Comparison of ENCODE assay signal across 1 cellular context in the genomic region with DNA sequence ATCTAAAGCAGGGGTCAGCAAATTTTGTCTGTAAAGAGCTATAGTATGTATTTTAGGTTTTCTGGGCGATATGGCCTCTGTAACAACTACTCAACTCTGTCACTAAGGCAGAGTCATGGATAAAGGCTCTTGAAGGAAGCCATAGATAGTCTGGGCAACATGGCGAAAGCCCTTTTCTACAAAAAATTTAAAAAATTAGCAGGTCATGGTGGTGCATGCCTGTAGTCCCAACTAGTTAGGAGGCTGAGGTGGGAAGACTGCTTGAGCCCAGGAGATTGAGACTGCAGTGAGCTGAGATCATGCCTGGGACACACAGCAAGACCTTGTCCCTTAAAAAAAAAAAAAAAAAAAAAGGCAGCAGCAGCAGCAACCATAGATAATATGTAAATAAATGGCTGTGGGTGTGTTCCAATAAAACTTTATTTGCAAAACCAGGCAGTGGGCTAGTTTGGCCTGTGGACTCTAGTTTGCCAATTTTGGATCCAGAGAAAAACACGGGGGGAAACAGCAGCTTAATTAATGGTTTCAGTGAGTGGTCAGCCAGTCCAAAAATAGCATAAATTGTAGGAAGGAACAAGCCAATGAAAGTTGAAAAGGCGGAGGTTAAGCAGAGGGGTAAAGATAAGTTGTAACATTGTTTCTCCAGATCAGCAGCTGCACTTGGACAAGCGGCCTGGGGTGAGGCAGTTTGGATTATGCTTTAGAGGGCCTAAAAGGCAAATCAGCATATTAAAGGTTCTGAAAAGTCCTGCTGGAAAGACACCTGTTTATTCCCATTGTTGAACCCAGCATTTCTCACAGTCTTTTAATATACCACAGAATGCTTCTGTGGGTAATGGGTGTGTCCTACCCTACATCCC.
TF ChIP-seq lines count a peak whose summit lies in the region.

No MANE protein-coding gene starts in this region.

TF ChIP-seq in HepG2, 621 proteins besides CTCF, POLR2A, EP300 and RAD21:
- no peak for TF ChIP-seq ZNF660 (CRISPR knock-in tag; IDR thresholded peaks at IDR 0.05; ENCODE audit: borderline replicate concordance, low read depth)
- TF ChIP-seq, protein P1, sequence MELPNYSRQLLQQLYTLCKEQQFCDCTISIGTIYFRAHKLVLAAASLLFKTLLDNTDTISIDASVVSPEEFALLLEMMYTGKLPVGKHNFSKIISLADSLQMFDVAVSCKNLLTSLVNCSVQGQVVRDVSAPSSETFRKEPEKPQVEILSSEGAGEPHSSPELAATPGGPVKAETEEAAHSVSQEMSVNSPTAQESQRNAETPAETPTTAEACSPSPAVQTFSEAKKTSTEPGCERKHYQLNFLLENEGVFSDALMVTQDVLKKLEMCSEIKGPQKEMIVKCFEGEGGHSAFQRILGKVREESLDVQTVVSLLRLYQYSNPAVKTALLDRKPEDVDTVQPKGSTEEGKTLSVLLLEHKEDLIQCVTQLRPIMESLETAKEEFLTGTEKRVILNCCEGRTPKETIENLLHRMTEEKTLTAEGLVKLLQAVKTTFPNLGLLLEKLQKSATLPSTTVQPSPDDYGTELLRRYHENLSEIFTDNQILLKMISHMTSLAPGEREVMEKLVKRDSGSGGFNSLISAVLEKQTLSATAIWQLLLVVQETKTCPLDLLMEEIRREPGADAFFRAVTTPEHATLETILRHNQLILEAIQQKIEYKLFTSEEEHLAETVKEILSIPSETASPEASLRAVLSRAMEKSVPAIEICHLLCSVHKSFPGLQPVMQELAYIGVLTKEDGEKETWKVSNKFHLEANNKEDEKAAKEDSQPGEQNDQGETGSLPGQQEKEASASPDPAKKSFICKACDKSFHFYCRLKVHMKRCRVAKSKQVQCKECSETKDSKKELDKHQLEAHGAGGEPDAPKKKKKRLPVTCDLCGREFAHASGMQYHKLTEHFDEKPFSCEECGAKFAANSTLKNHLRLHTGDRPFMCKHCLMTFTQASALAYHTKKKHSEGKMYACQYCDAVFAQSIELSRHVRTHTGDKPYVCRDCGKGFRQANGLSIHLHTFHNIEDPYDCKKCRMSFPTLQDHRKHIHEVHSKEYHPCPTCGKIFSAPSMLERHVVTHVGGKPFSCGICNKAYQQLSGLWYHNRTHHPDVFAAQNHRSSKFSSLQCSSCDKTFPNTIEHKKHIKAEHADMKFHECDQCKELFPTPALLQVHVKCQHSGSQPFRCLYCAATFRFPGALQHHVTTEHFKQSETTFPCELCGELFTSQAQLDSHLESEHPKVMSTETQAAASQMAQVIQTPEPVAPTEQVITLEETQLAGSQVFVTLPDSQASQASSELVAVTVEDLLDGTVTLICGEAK (IDR thresholded peaks at IDR 0.05), result peak; percentile 28; the same call in 1 of the 2 replicates
- TF ChIP-seq, protein P1 (CRISPR knock-in tag; IDR thresholded peaks at IDR 0.05), result peak; percentile 90
TF ChIP-seq in HepG2: peak in this region for 1.
